In genomic region chr18:50285631-50286321, GRCh38 we compare ENCODE assay signal across 12 cellular contexts. TPM values are rescaled to one million over a fixed set of nuclear protein-coding genes. Genes with fewer than 3 reads are reported as not detected.
DNase-seq lines count a peak whose midpoint lies in the region; ATAC-seq and TF ChIP-seq lines count a peak whose summit lies in the region.
"Had no signal": no experiment of that assay in that cellular context is flagged by ENCODE, and none has a peak within 500 bp of the region (broad histone marks: within the 10 kb centered on the region; RNA-seq: fewer than 3 reads in every experiment).

No MANE protein-coding gene starts in this region.

- H3K27me3 Mint-ChIP-seq in activated CD4-positive, alpha-beta memory T cell treated with anti-CD3 and anti-CD28 coated beads for 36 hours = no peaks in the 10 kb centered on the region
- H3K27me3 Mint-ChIP-seq in immature natural killer cell (ENCODE audit: low read depth in 3 of 3) = peaks cover 15 to 28% (median 16%) of the 10 kb centered on the region in 3 donors

- POLR2A ChIA-PET in activated CD4-positive, alpha-beta memory T cell treated with anti-CD3 and anti-CD28 coated beads for 36 hours (lab: Charles Lee) = no interaction called here

- TF ChIP-seq CTCF in right atrium auricular region (IDR thresholded peaks at IDR 0.05) = no peak

- peak overlapping the region; percentile 88 for H3K4me3 Mint-ChIP-seq in activated CD4-positive, alpha-beta memory T cell treated with anti-CD3 and anti-CD28 coated beads for 36 hours
- H3K4me3 Mint-ChIP-seq in immature natural killer cell = peak overlapping the region; percentile 63 to 98 (median 96)

- H3K27ac Mint-ChIP-seq in activated CD4-positive, alpha-beta memory T cell treated with anti-CD3 and anti-CD28 coated beads for 36 hours = peak overlapping the region; percentile 100
- peak overlapping the region in 4 of 6 donors; percentile 86 to 100 (median 95) for H3K27ac Mint-ChIP-seq in immature natural killer cell

- H3K36me3 Mint-ChIP-seq in activated CD4-positive, alpha-beta memory T cell treated with anti-CD3 and anti-CD28 coated beads for 36 hours = peaks cover 51% of the 10 kb centered on the region
- H3K36me3 Mint-ChIP-seq in immature natural killer cell = peaks cover 8 to 25% (median 11%) of the 10 kb centered on the region in 3 donors

- peak in 2 of 3 donors; percentile 38 to 52 for DNase-seq in right cardiac atrium
- DNase-seq in right atrium auricular region (ENCODE audit: low spot score) = no peak
- no peak for DNase-seq in activated CD4-positive, alpha-beta memory T cell treated with anti-CD3 and anti-CD28 coated beads for 36 hours
- DNase-seq in immature natural killer cell = no peak
- no peak for DNase-seq in cortex of kidney (lab: John Stamatoyannopoulos, UW)
- DNase-seq in activated effector memory CD4-positive, alpha-beta T cell treated with Interleukin-2 at 50 U/mL for 16 hours = no peak
- DNase-seq in DMS114 treated with DMSO at 0.1 percent for 48 hours (lab: John Stamatoyannopoulos, UW; ENCODE audit: unreplicated experiment) = no peak
- DNase-seq: NCI-H187, occipital lobe had no signal

- 97% methylated on average over 24 of the region's 24 CpGs for WGBS in right cardiac atrium

- H3K9me3 Mint-ChIP-seq in activated CD4-positive, alpha-beta memory T cell treated with anti-CD3 and anti-CD28 coated beads for 36 hours = no peaks in the 10 kb centered on the region
- H3K9me3 Mint-ChIP-seq in immature natural killer cell = no peaks in the 10 kb centered on the region

- H3K27ac ChIP-seq in right cardiac atrium (ENCODE audit: low read length) (no peak overlapping the region), right atrium auricular region (no peak overlapping the region)
- H3K27ac ChIP-seq: C4-2B had no signal

- H3K4me3 ChIP-seq in right cardiac atrium (ENCODE audit: low read length) = no peak overlapping the region
- H3K4me3 ChIP-seq in right atrium auricular region = no peak overlapping the region

- no peaks in the 10 kb centered on the region for H3K9me3 ChIP-seq in right cardiac atrium (ENCODE audit: control insufficient read depth, low read length)
- H3K9me3 ChIP-seq in right atrium auricular region = no peaks in the 10 kb centered on the region

- H3K4me1 Mint-ChIP-seq in activated CD4-positive, alpha-beta memory T cell treated with anti-CD3 and anti-CD28 coated beads for 36 hours (ENCODE audit: low read depth) = peaks cover 31% of the 10 kb centered on the region
- peaks cover 42 to 46% of the 10 kb centered on the region in 2 donors for H3K4me1 Mint-ChIP-seq in immature natural killer cell

- intact Hi-C loops in right cardiac atrium (cut with DNase I) = no loop called here
- intact Hi-C loops in activated CD4-positive, alpha-beta memory T cell treated with anti-CD3 and anti-CD28 coated beads for 36 hours (cut with micrococcal nuclease) = loop anchor here (5.0 to 10.0 kb wide), 3 partner anchors 72 to 1351 kb away; partner anchors contain the start of gene ACAA2

- CTCF ChIA-PET in activated CD4-positive, alpha-beta memory T cell treated with anti-CD3 and anti-CD28 coated beads for 36 hours (lab: Charles Lee) = no interaction called here

- no peak for ATAC-seq in right cardiac atrium
- ATAC-seq in HG02588 (IDR thresholded peaks at IDR 0.05; ENCODE audit: unreplicated experiment) = no peak
- ATAC-seq: Right ventricle myocardium inferior had no signal

- H3K4me1 ChIP-seq in right cardiac atrium (ENCODE audit: control insufficient read depth, insufficient read depth, low read length) (no peaks in the 10 kb centered on the region), right atrium auricular region (peaks cover 0 to 21% of the 10 kb centered on the region in 2 donors)

- H3K36me3 ChIP-seq in right atrium auricular region = peaks cover 30% of the 10 kb centered on the region

- H3K27me3 ChIP-seq in right cardiac atrium (ENCODE audit: control insufficient read depth, insufficient read depth) (no peaks in the 10 kb centered on the region), right atrium auricular region (no peaks in the 10 kb centered on the region)

RNA-seq across cellular contexts. Expression of gene CXXC1, which starts 1.7 kb away (rescaled TPM):
- total RNA-seq in right cardiac atrium = 10 to 100 TPM; 31.9 to 52.3 (median 42.1) TPM
- polyA plus RNA-seq in right cardiac atrium = 34.2 TPM
- 10 to 100 TPM; 17.1 to 38.3 TPM for total RNA-seq in right atrium auricular region
- 10 to 100 TPM; 80.8 to 80.9 TPM for total RNA-seq in activated CD4-positive, alpha-beta memory T cell treated with anti-CD3 and anti-CD28 coated beads for 36 hours
- polyA plus RNA-seq in immature natural killer cell = 10 to 100 TPM; 37.5 to 71.3 (median 52.0) TPM

RNA-seq across cellular contexts. Expression of gene MBD1, which starts 4.5 kb away (rescaled TPM):
- total RNA-seq in right cardiac atrium (10 to 100 TPM; 44.7 to 59.7 (median 55.9) TPM), right atrium auricular region (10 to 100 TPM; 47.9 to 77.1 TPM)
- polyA plus RNA-seq in right cardiac atrium (30.3 TPM), immature natural killer cell (10 to 100 TPM; 18.7 to 41.4 (median 21.6) TPM)
- 10 to 100 TPM; 69.4 to 70.5 TPM for total RNA-seq in activated CD4-positive, alpha-beta memory T cell treated with anti-CD3 and anti-CD28 coated beads for 36 hours

RNA-seq across cellular contexts. Expression of gene CFAP53, which starts 19.5 kb away (rescaled TPM):
- total RNA-seq in right cardiac atrium (under 1 TPM; 0.23 to 0.56 (median 0.29) TPM), right atrium auricular region (under 1 TPM in 1 of 2 donors, not detected in 1; 0.30 TPM)
- polyA plus RNA-seq in right cardiac atrium (0.34 TPM), immature natural killer cell (under 1 TPM in 2 of 3 donors, not detected in 1; 0.17 to 0.34 TPM)
- under 1 TPM; 0.26 to 0.48 TPM for total RNA-seq in activated CD4-positive, alpha-beta memory T cell treated with anti-CD3 and anti-CD28 coated beads for 36 hours
- total RNA-seq: Right ventricle myocardium inferior had no signal

Comparison
In these comparisons a context has a peak if more than half of its experiments do, and no peak if none do; other contexts are left out.
1. DNase-seq: peak in right cardiac atrium (2 of 3); none in right atrium auricular region (single experiment), activated CD4-positive, alpha-beta memory T cell treated with anti-CD3 and anti-CD28 coated beads for 36 hours (single experiment), immature natural killer cell (0 of 3), cortex of kidney (single experiment), activated effector memory CD4-positive, alpha-beta T cell treated with Interleukin-2 at 50 U/mL for 16 hours (single experiment) and DMS114 treated with DMSO at 0.1 percent for 48 hours (single experiment).